11 cellular contexts compared by ENCODE assay signal in the genomic region with DNA sequence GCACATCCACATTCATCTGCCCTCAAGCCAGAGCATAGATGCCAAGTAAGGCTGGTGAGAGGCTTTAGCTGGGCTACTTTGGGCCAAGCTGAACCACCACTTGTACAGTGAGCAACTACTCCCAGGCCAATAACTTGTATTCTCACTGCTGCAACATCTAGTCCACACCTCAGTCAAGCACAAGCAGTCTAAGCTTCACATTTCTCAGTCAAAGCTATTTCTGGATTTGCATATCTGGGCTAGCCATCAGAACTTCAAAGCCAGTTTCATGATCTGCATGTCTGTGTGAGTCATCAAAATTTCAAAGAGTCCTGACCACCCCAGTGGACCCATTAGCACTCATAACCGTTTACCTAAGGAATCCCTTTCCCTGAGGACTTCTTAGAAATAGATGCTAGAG.
A peak's percentile ranks its signal among the peaks of the same experiment; 100 is the strongest.
DNase-seq lines count a peak whose midpoint lies in the region; ATAC-seq, FAIRE-seq and TF ChIP-seq lines count a peak whose summit lies in the region.
"Had no signal": no experiment of that assay in that cellular context is flagged by ENCODE, and none has a peak within 500 bp of the region (broad histone marks: within the 10 kb centered on the region; RNA-seq: fewer than 3 reads in every experiment).

No MANE protein-coding gene starts in this region.

- no peaks in the 10 kb centered on the region for H3K9me3 ChIP-seq in HUES48 (ENCODE audit: control insufficient read depth, insufficient read depth, low read length)

- no peaks in the 10 kb centered on the region for H3K27me3 ChIP-seq in HUES48 (ENCODE audit: control insufficient read depth, insufficient read depth, low read length)

- H3K4me1 ChIP-seq in HUES48 (ENCODE audit: control insufficient read depth, insufficient read depth, low read length) = peaks cover 8% of the 10 kb centered on the region; the same call in 1 of the 2 replicates

- H3K4me3 ChIP-seq in HUES48 (ENCODE audit: low read depth, low read length) (no peak overlapping the region), fibroblast of pulmonary artery (replicated peaks; ENCODE audit: low read depth, low read length) (no peak overlapping the region)

- no peaks in the 10 kb centered on the region for H3K36me3 ChIP-seq in HUES48 (ENCODE audit: control insufficient read depth, insufficient read depth, low read length)

- TF ChIP-seq CTCF in fibroblast of pulmonary artery (IDR thresholded peaks at IDR 0.05; ENCODE audit: low read length, missing control alignments) = no peak

- no peak for FAIRE-seq in urothelium cell line (lab: Jason Lieb, UNC)

- H3K9ac ChIP-seq in HUES48 (ENCODE audit: low read depth, low read length) = no peak overlapping the region

- H3K27ac ChIP-seq in HUES48 (ENCODE audit: low read depth, low read length) = peak overlapping the region; percentile 12

- peak; percentile 60 for ATAC-seq in Right ventricle myocardium superior (ENCODE audit: poor library complexity)

- intact Hi-C loops in Right ventricle myocardium superior (cut with DNase I) (no loop called here), cardiac septum (cut with DNase I) (no loop called here)

- DNase-seq in Right ventricle myocardium superior = no peak
- no peak for DNase-seq in cardiac septum (ENCODE audit: low spot score)
- peak; percentile 31 for DNase-seq in fibroblast of pulmonary artery (ENCODE audit: low read depth)
- peak; percentile 13 for DNase-seq in urothelium cell line (ENCODE audit: low spot score)
- no peak for DNase-seq in NCI-H510A treated with DMSO at 0.1 percent for 48 hours (lab: John Stamatoyannopoulos, UW)
- DNase-seq in NCI-H345 treated with DMSO at 0.1 percent for 48 hours (lab: John Stamatoyannopoulos, UW; ENCODE audit: unreplicated experiment) = no peak
- DNase-seq in ureter (ENCODE audit: low spot score) = no peak
- DNase-seq: activated CD4-positive, CD25-positive, alpha-beta regulatory T cell; aorta; NCI-H446 treated with DMSO at 0.1 percent for 48 hours had no signal

Comparison
In these comparisons a context has a peak if more than half of its experiments do, and no peak if none do; other contexts are left out.
1. DNase-seq: peak in fibroblast of pulmonary artery (single experiment) and urothelium cell line (single experiment); none in Right ventricle myocardium superior (single experiment), cardiac septum (single experiment), NCI-H510A treated with DMSO at 0.1 percent for 48 hours (single experiment), NCI-H345 treated with DMSO at 0.1 percent for 48 hours (single experiment) and ureter (single experiment).